ENCODE assay signal across 19 cellular contexts in genomic region chr17:50608700-50609375, GRCh38. TPM values are rescaled to one million over a fixed set of nuclear protein-coding genes. Genes with fewer than 3 reads are reported as not detected.
DNase-seq lines count a peak whose midpoint lies in the region; ATAC-seq and TF ChIP-seq lines count a peak whose summit lies in the region.
"Had no signal": no experiment of that assay in that cellular context is flagged by ENCODE, and none has a peak within 500 bp of the region (broad histone marks: within the 10 kb centered on the region; RNA-seq: fewer than 3 reads in every experiment).

No MANE protein-coding gene starts in this region.

- no peak overlapping the region for H3K4me3 Mint-ChIP-seq in neural progenitor cell
- H3K4me3 Mint-ChIP-seq in activated naive CD8-positive, alpha-beta T cell treated with anti-CD3 and anti-CD28 coated beads, Interleukin-2, amount 50 U/mL, for 24 hours, result no peak overlapping the region
- H3K4me3 Mint-ChIP-seq: activated CD4-positive, alpha-beta T cell treated with anti-CD3 and anti-CD28 coated beads for 36 hours; activated T-helper 17 cell treated with anti-CD3 and anti-CD28 coated beads, Interleukin-2, amount 50 U/mL, for 72 hours had no signal

- H3K27ac Mint-ChIP-seq in neural progenitor cell, result peak overlapping the region; percentile 5
- H3K27ac Mint-ChIP-seq in activated naive CD8-positive, alpha-beta T cell treated with anti-CD3 and anti-CD28 coated beads, Interleukin-2, amount 50 U/mL, for 24 hours, result no peak overlapping the region
- H3K27ac Mint-ChIP-seq: activated CD4-positive, alpha-beta T cell treated with anti-CD3 and anti-CD28 coated beads for 36 hours; activated T-helper 17 cell treated with anti-CD3 and anti-CD28 coated beads, Interleukin-2, amount 50 U/mL, for 72 hours had no signal

- no peaks in the 10 kb centered on the region for H3K36me3 ChIP-seq in neural progenitor cell
- no peaks in the 10 kb centered on the region for H3K36me3 ChIP-seq in thyroid gland
- H3K36me3 ChIP-seq: HAP-1, vagina had no signal

- 56 to 69% methylated on average over 19 to 21 of the region's 22 CpGs for WGBS in thyroid gland, 2 donors

- intact Hi-C loops in thyroid gland (cut with DNase I), result no loop called here

- no peaks in the 10 kb centered on the region for H4K20me1 ChIP-seq in neural progenitor cell (ENCODE audit: low read depth)

- no peak for TF ChIP-seq POLR2A in thyroid gland (IDR thresholded peaks at IDR 0.05)

- no peak overlapping the region for H2AFZ ChIP-seq in neural progenitor cell (replicated peaks)

- H3K36me3 Mint-ChIP-seq in neural progenitor cell, result peaks cover 2% of the 10 kb centered on the region
- H3K36me3 Mint-ChIP-seq in activated naive CD8-positive, alpha-beta T cell treated with anti-CD3 and anti-CD28 coated beads, Interleukin-2, amount 50 U/mL, for 24 hours (ENCODE audit: low read depth), result no peaks in the 10 kb centered on the region

- H3K79me2 ChIP-seq in neural progenitor cell (ENCODE audit: low read depth), result no peaks in the 10 kb centered on the region

- DNase-seq in DMS79 treated with DMSO at 0.1 percent for 48 hours (lab: John Stamatoyannopoulos, UW) (peak; percentile 78), NCI-H187 (lab: John Stamatoyannopoulos, UW) (peak; percentile 65 to 80), NCI-H748 treated with DMSO at 0.1 percent for 48 hours (lab: John Stamatoyannopoulos, UW) (peak; percentile 8), neural progenitor cell (ENCODE audit: low spot score) (peak; percentile 45), RWPE1 (ENCODE audit: low spot score) (no peak), thyroid gland (no peak), dermis blood vessel endothelial cell (no peak)
- no peak for DNase-seq in activated naive CD8-positive, alpha-beta T cell treated with anti-CD3 and anti-CD28 coated beads, Interleukin-2, amount 50 U/mL, for 24 hours
- DNase-seq: activated CD4-positive, alpha-beta T cell treated with anti-CD3 and anti-CD28 coated beads for 36 hours; GDM1; KBM-7; stimulated activated CD4-positive, alpha-beta T cell treated with anti-CD3 and anti-CD28 coated beads, Interleukin-4, amount 100 ng/mL, for 24 hours; substantia nigra had no signal

- no peaks in the 10 kb centered on the region for H3K9me3 Mint-ChIP-seq in neural progenitor cell
- H3K9me3 Mint-ChIP-seq in activated naive CD8-positive, alpha-beta T cell treated with anti-CD3 and anti-CD28 coated beads, Interleukin-2, amount 50 U/mL, for 24 hours, result no peaks in the 10 kb centered on the region
- H3K9me3 Mint-ChIP-seq: activated T-helper 17 cell treated with anti-CD3 and anti-CD28 coated beads, Interleukin-2, amount 50 U/mL, for 72 hours had no signal

- TF ChIP-seq CTCF in neural progenitor cell (IDR thresholded peaks at IDR 0.05) (no peak), RWPE1 (conservative IDR thresholded peaks at IDR 0.05; ENCODE audit: low read depth) (no peak), thyroid gland (IDR thresholded peaks at IDR 0.05) (no peak)

- CTCF ChIA-PET in RWPE1 (lab: Yijun Ruan, JAX), result no interaction called here

- H3K9me3 ChIP-seq in neural progenitor cell (ENCODE audit: low read depth) (no peaks in the 10 kb centered on the region), thyroid gland (no peaks in the 10 kb centered on the region)
- H3K9me3 ChIP-seq: HAP-1, vagina had no signal

- no peak overlapping the region for H3K9ac ChIP-seq in neural progenitor cell

- H3F3A ChIP-seq in neural progenitor cell (ENCODE audit: low read depth), result no peaks in the 10 kb centered on the region

- H3K4me3 ChIP-seq in neural progenitor cell (no peak overlapping the region), thyroid gland (replicated peaks in 1 of 3) (no peak overlapping the region)
- H3K4me3 ChIP-seq: HAP-1, skin epidermis, vagina had no signal

- H3K4me1 ChIP-seq in neural progenitor cell (peaks cover 20% of the 10 kb centered on the region), thyroid gland (peaks cover 7 to 30% of the 10 kb centered on the region in 2 donors)
- H3K4me1 ChIP-seq: HAP-1 had no signal

- H3K27ac ChIP-seq in neural progenitor cell, result no peak overlapping the region
- H3K27ac ChIP-seq in RWPE1, result no peak overlapping the region
- no peak overlapping the region for H3K27ac ChIP-seq in thyroid gland
- H3K27ac ChIP-seq: skin epidermis, vagina had no signal

- H3K4me1 Mint-ChIP-seq in neural progenitor cell, result peaks cover 34% of the 10 kb centered on the region
- H3K4me1 Mint-ChIP-seq in activated naive CD8-positive, alpha-beta T cell treated with anti-CD3 and anti-CD28 coated beads, Interleukin-2, amount 50 U/mL, for 24 hours, result peaks cover 2% of the 10 kb centered on the region
- H3K4me1 Mint-ChIP-seq: activated CD4-positive, alpha-beta T cell treated with anti-CD3 and anti-CD28 coated beads for 36 hours; activated T-helper 17 cell treated with anti-CD3 and anti-CD28 coated beads, Interleukin-2, amount 50 U/mL, for 72 hours had no signal

- no peak overlapping the region for H3K4me2 ChIP-seq in neural progenitor cell

- ATAC-seq in activated naive CD8-positive, alpha-beta T cell treated with anti-CD3 and anti-CD28 coated beads, Interleukin-2, amount 50 U/mL, for 24 hours, result no peak
- ATAC-seq: activated CD4-positive, alpha-beta T cell treated with anti-CD3 and anti-CD28 coated beads for 36 hours; activated T-helper 17 cell treated with anti-CD3 and anti-CD28 coated beads, Interleukin-2, amount 50 U/mL, for 72 hours; esophagus mucosa had no signal

- H3K27me3 ChIP-seq in neural progenitor cell (no peaks in the 10 kb centered on the region), thyroid gland (no peaks in the 10 kb centered on the region)
- H3K27me3 ChIP-seq: vagina had no signal

- POLR2A ChIA-PET in RWPE1 (lab: Yijun Ruan, JAX; ENCODE audit: low non-redundant PET), result no interaction called here

- H3K27me3 Mint-ChIP-seq in neural progenitor cell (ENCODE audit: insufficient read depth, low read depth), result peaks cover 3% of the 10 kb centered on the region
- peaks cover 9% of the 10 kb centered on the region for H3K27me3 Mint-ChIP-seq in activated naive CD8-positive, alpha-beta T cell treated with anti-CD3 and anti-CD28 coated beads, Interleukin-2, amount 50 U/mL, for 24 hours

RNA-seq across cellular contexts. Expression of gene ABCC3, which starts 25.8 kb away (rescaled TPM):
- total RNA-seq in neural progenitor cell (ENCODE audit: low replicate concordance) (0.22 TPM in 1 of 2 replicates, not detected in the other), thyroid gland (100 to 1,000 TPM in 2 of 4 donors, 10 to 100 TPM in 2; 51.0 to 189 (median 131) TPM), dermis blood vessel endothelial cell (1.3 and 2.7 TPM in 2 replicates)
- total RNA-seq: activated CD4-positive, alpha-beta T cell treated with anti-CD3 and anti-CD28 coated beads for 36 hours had no signal

RNA-seq across cellular contexts. Expression of gene CACNA1G, which starts 48.3 kb away (rescaled TPM):
- total RNA-seq in neural progenitor cell (ENCODE audit: low replicate concordance) (1.6 and 4.9 TPM in 2 replicates), thyroid gland (1 to 10 TPM in 1 of 4 donors, under 1 TPM in 3; 0.13 to 3.3 (median 0.52) TPM), dermis blood vessel endothelial cell (not detected in 2 replicates)
- total RNA-seq: activated CD4-positive, alpha-beta T cell treated with anti-CD3 and anti-CD28 coated beads for 36 hours; bronchial epithelial cell had no signal

Comparison
In these comparisons a context has a peak if more than half of its experiments do, and no peak if none do; other contexts are left out.
1. DNase-seq: peak in DMS79 treated with DMSO at 0.1 percent for 48 hours (single experiment), NCI-H187 (2 of 2), NCI-H748 treated with DMSO at 0.1 percent for 48 hours (single experiment) and neural progenitor cell (single experiment); none in RWPE1 (single experiment), thyroid gland (0 of 2), activated naive CD8-positive, alpha-beta T cell treated with anti-CD3 and anti-CD28 coated beads, Interleukin-2, amount 50 U/mL, for 24 hours (single experiment) and dermis blood vessel endothelial cell (single experiment).
2. RNA of gene ABCC3, which starts 25.8 kb away (total RNA-seq): 51.0 to 189 TPM in thyroid gland; 1.3 to 2.7 TPM in dermis blood vessel endothelial cell and 0.22 TPM in neural progenitor cell; every median in the first group is over 10 times any median in the second.